Comparison of ENCODE assay signal across 1 cellular context in the genomic region with DNA sequence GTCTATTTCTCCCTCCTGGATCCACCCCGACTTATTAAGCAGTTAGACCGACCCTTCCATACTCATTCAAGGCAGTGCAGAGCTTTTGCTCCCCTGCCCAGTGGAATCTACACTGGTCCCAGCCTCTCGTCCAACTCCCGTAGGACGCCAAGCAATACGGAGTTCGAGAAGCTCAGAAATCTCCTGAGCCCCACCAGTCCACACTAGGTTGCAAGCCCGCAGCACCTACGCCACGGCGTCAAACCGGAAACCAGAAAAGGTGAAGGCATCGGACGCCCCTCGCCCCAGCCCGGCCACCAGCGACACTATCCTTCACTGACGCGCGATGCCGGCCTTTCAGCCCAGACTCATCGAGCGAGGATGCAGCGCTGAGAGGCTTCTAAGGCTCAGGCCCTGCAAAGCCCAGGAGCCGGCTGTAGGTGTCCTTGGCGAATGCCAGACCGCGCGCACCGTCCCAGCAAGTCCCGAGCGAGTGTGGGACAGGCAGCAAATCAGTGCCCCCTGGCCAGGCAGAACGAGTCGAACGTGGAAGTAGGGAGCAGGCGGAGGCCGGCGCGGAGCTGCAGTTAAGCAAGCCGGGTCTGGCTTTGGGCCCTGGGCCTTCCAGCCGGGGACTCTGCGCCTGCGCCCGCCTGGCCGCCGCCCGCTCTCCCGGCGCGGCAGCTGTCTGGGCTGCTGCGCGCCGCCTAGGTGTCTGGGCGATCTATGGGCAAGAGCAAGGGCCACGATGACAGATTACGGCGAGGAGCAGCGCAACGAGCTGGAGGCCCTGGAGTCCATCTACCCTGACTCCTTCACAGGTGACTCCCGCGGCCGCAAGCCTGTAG.
A peak's percentile ranks its signal among the peaks of the same experiment; 100 is the strongest.
TF ChIP-seq lines count a peak whose summit lies in the region.

A gene with protein sequence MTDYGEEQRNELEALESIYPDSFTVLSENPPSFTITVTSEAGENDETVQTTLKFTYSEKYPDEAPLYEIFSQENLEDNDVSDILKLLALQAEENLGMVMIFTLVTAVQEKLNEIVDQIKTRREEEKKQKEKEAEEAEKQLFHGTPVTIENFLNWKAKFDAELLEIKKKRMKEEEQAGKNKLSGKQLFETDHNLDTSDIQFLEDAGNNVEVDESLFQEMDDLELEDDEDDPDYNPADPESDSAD (plus strand): TSS at position 649 of the 827 bp plus-strand sequence. CDS start 79 bp downstream, at position 728.

TF ChIP-seq in HEK293, 187 proteins besides CTCF, POLR2A, EP300 and RAD21 (continued from another document and continues in another):
- TF ChIP-seq, protein P1, sequence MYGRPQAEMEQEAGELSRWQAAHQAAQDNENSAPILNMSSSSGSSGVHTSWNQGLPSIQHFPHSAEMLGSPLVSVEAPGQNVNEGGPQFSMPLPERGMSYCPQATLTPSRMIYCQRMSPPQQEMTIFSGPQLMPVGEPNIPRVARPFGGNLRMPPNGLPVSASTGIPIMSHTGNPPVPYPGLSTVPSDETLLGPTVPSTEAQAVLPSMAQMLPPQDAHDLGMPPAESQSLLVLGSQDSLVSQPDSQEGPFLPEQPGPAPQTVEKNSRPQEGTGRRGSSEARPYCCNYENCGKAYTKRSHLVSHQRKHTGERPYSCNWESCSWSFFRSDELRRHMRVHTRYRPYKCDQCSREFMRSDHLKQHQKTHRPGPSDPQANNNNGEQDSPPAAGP (tag by site-specific recombination; IDR thresholded peaks at IDR 0.05): peak; percentile 87
- no peak for TF ChIP-seq ZNF112 (tag by site-specific recombination; IDR thresholded peaks at IDR 0.05)
- no peak for TF ChIP-seq ZNF174 (tag by site-specific recombination; IDR thresholded peaks at IDR 0.05)
- TF ChIP-seq ZNF138 (tag by site-specific recombination; IDR thresholded peaks at IDR 0.05; ENCODE audit: borderline replicate concordance): no peak
- TF ChIP-seq, protein P2, sequence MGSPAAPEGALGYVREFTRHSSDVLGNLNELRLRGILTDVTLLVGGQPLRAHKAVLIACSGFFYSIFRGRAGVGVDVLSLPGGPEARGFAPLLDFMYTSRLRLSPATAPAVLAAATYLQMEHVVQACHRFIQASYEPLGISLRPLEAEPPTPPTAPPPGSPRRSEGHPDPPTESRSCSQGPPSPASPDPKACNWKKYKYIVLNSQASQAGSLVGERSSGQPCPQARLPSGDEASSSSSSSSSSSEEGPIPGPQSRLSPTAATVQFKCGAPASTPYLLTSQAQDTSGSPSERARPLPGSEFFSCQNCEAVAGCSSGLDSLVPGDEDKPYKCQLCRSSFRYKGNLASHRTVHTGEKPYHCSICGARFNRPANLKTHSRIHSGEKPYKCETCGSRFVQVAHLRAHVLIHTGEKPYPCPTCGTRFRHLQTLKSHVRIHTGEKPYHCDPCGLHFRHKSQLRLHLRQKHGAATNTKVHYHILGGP (tag by site-specific recombination; IDR thresholded peaks at IDR 0.05): no peak
- TF ChIP-seq ZNF777 (tag by site-specific recombination; IDR thresholded peaks at IDR 0.05; ENCODE audit: borderline replicate concordance): no peak
- TF ChIP-seq, protein P3, sequence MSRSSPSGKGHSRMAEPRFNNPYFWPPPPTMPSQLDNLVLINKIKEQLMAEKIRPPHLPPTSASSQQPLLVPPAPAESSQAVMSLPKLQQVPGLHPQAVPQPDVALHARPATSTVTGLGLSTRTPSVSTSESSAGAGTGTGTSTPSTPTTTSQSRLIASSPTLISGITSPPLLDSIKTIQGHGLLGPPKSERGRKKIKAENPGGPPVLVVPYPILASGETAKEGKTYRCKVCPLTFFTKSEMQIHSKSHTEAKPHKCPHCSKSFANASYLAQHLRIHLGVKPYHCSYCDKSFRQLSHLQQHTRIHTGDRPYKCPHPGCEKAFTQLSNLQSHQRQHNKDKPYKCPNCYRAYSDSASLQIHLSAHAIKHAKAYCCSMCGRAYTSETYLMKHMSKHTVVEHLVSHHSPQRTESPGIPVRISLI (tag by site-specific recombination; IDR thresholded peaks at IDR 0.05): peak; percentile 61; the same call in 1 of the 2 replicates
- TF ChIP-seq ZNF704 (tag by site-specific recombination; IDR thresholded peaks at IDR 0.05): peak; percentile 90
- peak; percentile 94 for TF ChIP-seq YY2 (tag by site-specific recombination; IDR thresholded peaks at IDR 0.05)
- TF ChIP-seq, protein P4, sequence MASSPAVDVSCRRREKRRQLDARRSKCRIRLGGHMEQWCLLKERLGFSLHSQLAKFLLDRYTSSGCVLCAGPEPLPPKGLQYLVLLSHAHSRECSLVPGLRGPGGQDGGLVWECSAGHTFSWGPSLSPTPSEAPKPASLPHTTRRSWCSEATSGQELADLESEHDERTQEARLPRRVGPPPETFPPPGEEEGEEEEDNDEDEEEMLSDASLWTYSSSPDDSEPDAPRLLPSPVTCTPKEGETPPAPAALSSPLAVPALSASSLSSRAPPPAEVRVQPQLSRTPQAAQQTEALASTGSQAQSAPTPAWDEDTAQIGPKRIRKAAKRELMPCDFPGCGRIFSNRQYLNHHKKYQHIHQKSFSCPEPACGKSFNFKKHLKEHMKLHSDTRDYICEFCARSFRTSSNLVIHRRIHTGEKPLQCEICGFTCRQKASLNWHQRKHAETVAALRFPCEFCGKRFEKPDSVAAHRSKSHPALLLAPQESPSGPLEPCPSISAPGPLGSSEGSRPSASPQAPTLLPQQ (tag by site-specific recombination; IDR thresholded peaks at IDR 0.05): peak; percentile 82; the same call in 1 of the 2 replicates
- TF ChIP-seq, protein P5, sequence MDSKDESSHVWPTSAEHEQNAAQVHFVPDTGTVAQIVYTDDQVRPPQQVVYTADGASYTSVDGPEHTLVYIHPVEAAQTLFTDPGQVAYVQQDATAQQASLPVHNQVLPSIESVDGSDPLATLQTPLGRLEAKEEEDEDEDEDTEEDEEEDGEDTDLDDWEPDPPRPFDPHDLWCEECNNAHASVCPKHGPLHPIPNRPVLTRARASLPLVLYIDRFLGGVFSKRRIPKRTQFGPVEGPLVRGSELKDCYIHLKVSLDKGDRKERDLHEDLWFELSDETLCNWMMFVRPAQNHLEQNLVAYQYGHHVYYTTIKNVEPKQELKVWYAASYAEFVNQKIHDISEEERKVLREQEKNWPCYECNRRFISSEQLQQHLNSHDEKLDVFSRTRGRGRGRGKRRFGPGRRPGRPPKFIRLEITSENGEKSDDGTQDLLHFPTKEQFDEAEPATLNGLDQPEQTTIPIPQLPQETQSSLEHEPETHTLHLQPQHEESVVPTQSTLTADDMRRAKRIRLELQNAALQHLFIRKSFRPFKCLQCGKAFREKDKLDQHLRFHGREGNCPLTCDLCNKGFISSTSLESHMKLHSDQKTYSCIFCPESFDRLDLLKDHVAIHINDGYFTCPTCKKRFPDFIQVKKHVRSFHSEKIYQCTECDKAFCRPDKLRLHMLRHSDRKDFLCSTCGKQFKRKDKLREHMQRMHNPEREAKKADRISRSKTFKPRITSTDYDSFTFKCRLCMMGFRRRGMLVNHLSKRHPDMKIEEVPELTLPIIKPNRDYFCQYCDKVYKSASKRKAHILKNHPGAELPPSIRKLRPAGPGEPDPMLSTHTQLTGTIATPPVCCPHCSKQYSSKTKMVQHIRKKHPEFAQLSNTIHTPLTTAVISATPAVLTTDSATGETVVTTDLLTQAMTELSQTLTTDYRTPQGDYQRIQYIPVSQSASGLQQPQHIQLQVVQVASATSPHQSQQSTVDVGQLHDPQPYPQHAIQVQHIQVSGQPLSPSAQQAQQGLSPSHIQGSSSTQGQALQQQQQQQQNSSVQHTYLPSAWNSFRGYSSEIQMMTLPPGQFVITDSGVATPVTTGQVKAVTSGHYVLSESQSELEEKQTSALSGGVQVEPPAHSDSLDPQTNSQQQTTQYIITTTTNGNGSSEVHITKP (tag by site-specific recombination; IDR thresholded peaks at IDR 0.05): peak; percentile 94
- peak; percentile 78; the same call in 1 of the 2 replicates for TF ChIP-seq ZNF561 (tag by site-specific recombination; IDR thresholded peaks at IDR 0.05; ENCODE audit: borderline replicate concordance)
- TF ChIP-seq ATF2 (tag by site-specific recombination; IDR thresholded peaks at IDR 0.05; ENCODE audit: low read depth): no peak; the same call in 1 of the 2 replicates
- TF ChIP-seq ZNF266 (tag by site-specific recombination; IDR thresholded peaks at IDR 0.05; ENCODE audit: low read depth): no peak
- TF ChIP-seq ZNF2 (tag by site-specific recombination; IDR thresholded peaks at IDR 0.05): peak; percentile 69
- TF ChIP-seq GLIS2 (tag by site-specific recombination; IDR thresholded peaks at IDR 0.05): peak; percentile 36; the same call in 1 of the 2 replicates
- peak; percentile 92; the same call in 1 of the 2 replicates for TF ChIP-seq PBX3 (CRISPR knock-in tag; IDR thresholded peaks at IDR 0.05)
- peak; percentile 61 for TF ChIP-seq ZBTB48 (tag by site-specific recombination; IDR thresholded peaks at IDR 0.05)
- peak; percentile 62; the same call in 1 of the 2 replicates for TF ChIP-seq KLF16 (tag by site-specific recombination; IDR thresholded peaks at IDR 0.05)
- TF ChIP-seq ZNF664 (tag by site-specific recombination; IDR thresholded peaks at IDR 0.05): peak; percentile 5; the same call in 1 of the 2 replicates
- TF ChIP-seq REPIN1 (tag by site-specific recombination; IDR thresholded peaks at IDR 0.05; ENCODE audit: low read depth): 0 out of 2 replicates have a peak, but pooled peaks have one; percentile 16
- TF ChIP-seq ZNF169 (tag by site-specific recombination; IDR thresholded peaks at IDR 0.05): no peak
- no peak for TF ChIP-seq FEZF1 (tag by site-specific recombination; IDR thresholded peaks at IDR 0.05)
- TF ChIP-seq PRDM6 (tag by site-specific recombination; IDR thresholded peaks at IDR 0.05): no peak
- peak; percentile 97 for TF ChIP-seq ZNF324 (tag by site-specific recombination; IDR thresholded peaks at IDR 0.05)
- no peak for TF ChIP-seq ZNF560 (tag by site-specific recombination; IDR thresholded peaks at IDR 0.05; ENCODE audit: borderline replicate concordance)
- peak; percentile 28; the same call in 1 of the 2 replicates for TF ChIP-seq ZBTB21 (tag by site-specific recombination; IDR thresholded peaks at IDR 0.05)
- 0 out of 2 replicates have a peak, but pooled peaks have one; percentile 22 for TF ChIP-seq ZNF785 (tag by site-specific recombination; IDR thresholded peaks at IDR 0.05)
- no peak for TF ChIP-seq BCL11A (tag by site-specific recombination; IDR thresholded peaks at IDR 0.05; ENCODE audit: low read depth)
- peak; percentile 74 for TF ChIP-seq ZNF76 (tag by site-specific recombination; IDR thresholded peaks at IDR 0.05; ENCODE audit: borderline replicate concordance, low read depth)
- peak; percentile 93 for TF ChIP-seq ZXDB (tag by site-specific recombination; IDR thresholded peaks at IDR 0.05)
- TF ChIP-seq GLI4 (tag by site-specific recombination; IDR thresholded peaks at IDR 0.05): no peak
- TF ChIP-seq ZNF544 (tag by site-specific recombination; IDR thresholded peaks at IDR 0.05): no peak
- peak; percentile 63; the same call in 1 of the 2 replicates for TF ChIP-seq ZNF580 (tag by site-specific recombination; IDR thresholded peaks at IDR 0.05)
- TF ChIP-seq SCRT2 (tag by site-specific recombination; IDR thresholded peaks at IDR 0.05): peak; percentile 37
- TF ChIP-seq ZNF404 (tag by site-specific recombination; IDR thresholded peaks at IDR 0.05): no peak
- no peak for TF ChIP-seq ZNF549 (tag by site-specific recombination; IDR thresholded peaks at IDR 0.05)
- TF ChIP-seq, protein P6, sequence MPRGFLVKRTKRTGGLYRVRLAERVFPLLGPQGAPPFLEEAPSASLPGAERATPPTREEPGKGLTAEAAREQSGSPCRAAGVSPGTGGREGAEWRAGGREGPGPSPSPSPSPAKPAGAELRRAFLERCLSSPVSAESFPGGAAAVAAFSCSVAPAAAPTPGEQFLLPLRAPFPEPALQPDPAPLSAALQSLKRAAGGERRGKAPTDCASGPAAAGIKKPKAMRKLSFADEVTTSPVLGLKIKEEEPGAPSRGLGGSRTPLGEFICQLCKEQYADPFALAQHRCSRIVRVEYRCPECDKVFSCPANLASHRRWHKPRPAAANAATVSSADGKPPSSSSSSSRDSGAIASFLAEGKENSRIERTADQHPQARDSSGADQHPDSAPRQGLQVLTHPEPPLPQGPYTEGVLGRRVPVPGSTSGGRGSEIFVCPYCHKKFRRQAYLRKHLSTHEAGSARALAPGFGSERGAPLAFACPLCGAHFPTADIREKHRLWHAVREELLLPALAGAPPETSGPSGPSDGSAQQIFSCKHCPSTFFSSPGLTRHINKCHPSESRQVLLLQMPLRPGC (tag by site-specific recombination; IDR thresholded peaks at IDR 0.05): peak; percentile 59
